9 cellular contexts compared by ENCODE assay signal in the genomic region with DNA sequence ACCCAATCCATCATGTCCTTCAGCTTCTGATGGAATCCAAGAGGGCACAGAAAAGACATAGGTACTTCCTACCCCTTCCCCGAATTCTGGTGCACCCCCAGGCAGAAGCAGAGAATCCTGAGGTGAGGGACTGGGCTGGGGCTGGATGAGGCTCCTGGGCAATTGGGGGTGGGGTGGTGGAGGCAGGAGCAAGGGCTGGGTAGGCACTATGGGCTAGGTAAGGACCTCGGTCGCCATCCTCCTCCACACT. TPM values are rescaled to one million over a fixed set of nuclear protein-coding genes. Genes with fewer than 3 reads are reported as not detected.
A peak's percentile ranks its signal among the peaks of the same experiment; 100 is the strongest.
DNase-seq lines count a peak whose midpoint lies in the region; ATAC-seq lines count a peak whose summit lies in the region.
"Had no signal": no experiment of that assay in that cellular context is flagged by ENCODE, and none has a peak within 500 bp of the region (broad histone marks: within the 10 kb centered on the region; RNA-seq: fewer than 3 reads in every experiment).

No MANE protein-coding gene starts in this region.

- H4K5ac ChIP-seq in mesendoderm (ENCODE audit: low read length) = no peak overlapping the region

- no CpG with 5 or more reads among the region's 3 CpGs for WGBS in mesendoderm (ENCODE audit: extremely low coverage, insufficient coverage, low lambda C conversion rate)

- H3K36me3 ChIP-seq in mesendoderm (ENCODE audit: control insufficient read depth, insufficient read depth, low read length) = no peaks in the 10 kb centered on the region

- H3K27ac ChIP-seq in mesendoderm (ENCODE audit: low read depth, low read length) = peak overlapping the region; percentile 1

- ATAC-seq in stimulated activated naive CD8-positive, alpha-beta T cell treated with anti-CD3 and anti-CD28 coated beads, Interleukin-15, Interleukin-2, amounts not matched to agents 100 U/mL and 50 U/mL, for 24 hours = no peak
- no peak for ATAC-seq in HG03457 (IDR thresholded peaks at IDR 0.05; ENCODE audit: unreplicated experiment)

- peak overlapping the region; percentile 77 for H3K9ac ChIP-seq in mesendoderm (ENCODE audit: low read length)

- H4K8ac ChIP-seq in mesendoderm (ENCODE audit: low read depth, low read length) = no peak overlapping the region

- no peak overlapping the region for H3K23ac ChIP-seq in mesendoderm (ENCODE audit: low read length)

- no peaks in the 10 kb centered on the region for H3K79me1 ChIP-seq in mesendoderm (ENCODE audit: low read length)

- peaks cover 6% of the 10 kb centered on the region for H3K9me3 Mint-ChIP-seq in stimulated activated naive CD8-positive, alpha-beta T cell treated with anti-CD3 and anti-CD28 coated beads, Interleukin-15, Interleukin-2, amounts not matched to agents 100 ng/mL and 50 ng/mL, for 24 hours
- H3K9me3 Mint-ChIP-seq in activated T-helper 2 cell treated with anti-CD3 and anti-CD28 coated beads, Interferon-gamma antibody, Interleukin-2, Interleukin-4, amounts not matched to agents 10 μg/mL and 5 μg/mL and 100 μg/mL, durations not matched to agents 14 hours and 24 hours and 36 hours = no peaks in the 10 kb centered on the region

- peaks cover 57% of the 10 kb centered on the region for H3K27me3 Mint-ChIP-seq in stimulated activated naive CD8-positive, alpha-beta T cell treated with anti-CD3 and anti-CD28 coated beads, Interleukin-15, Interleukin-2, amounts not matched to agents 100 ng/mL and 50 ng/mL, for 24 hours
- H3K27me3 Mint-ChIP-seq in activated T-helper 2 cell treated with anti-CD3 and anti-CD28 coated beads, Interferon-gamma antibody, Interleukin-2, Interleukin-4, amounts not matched to agents 10 μg/mL and 5 μg/mL and 100 μg/mL, durations not matched to agents 14 hours and 24 hours and 36 hours (ENCODE audit: low read depth) = peaks cover 10% of the 10 kb centered on the region

- no peak for DNase-seq in stimulated activated naive CD8-positive, alpha-beta T cell treated with anti-CD3 and anti-CD28 coated beads, Interleukin-15, Interleukin-2, amounts not matched to agents 100 U/mL and 50 U/mL, for 24 hours
- DNase-seq in activated T-helper 2 cell treated with anti-CD3 and anti-CD28 coated beads, Interferon-gamma antibody, Interleukin-2, Interleukin-4, amounts not matched to agents 10 μg/mL and 5 μg/mL and 100 μg/mL, durations not matched to agents 14 hours and 24 hours and 36 hours (ENCODE audit: low spot score) = no peak
- no peak for DNase-seq in mesendoderm
- no peak for DNase-seq in superior temporal gyrus (ENCODE audit: extremely low spot score)
- no peak for DNase-seq in NCI-H2227 (lab: John Stamatoyannopoulos, UW; ENCODE audit: unreplicated experiment)
- no peak for DNase-seq in T-helper 9 cell
- DNase-seq: NCI-H446 treated with DMSO at 0.1 percent for 48 hours had no signal

- no peak overlapping the region for H2AK5ac ChIP-seq in mesendoderm (ENCODE audit: low read length)

- H3K36me3 Mint-ChIP-seq in stimulated activated naive CD8-positive, alpha-beta T cell treated with anti-CD3 and anti-CD28 coated beads, Interleukin-15, Interleukin-2, amounts not matched to agents 100 ng/mL and 50 ng/mL, for 24 hours (ENCODE audit: low read depth) = peaks cover 16% of the 10 kb centered on the region
- peaks cover 14% of the 10 kb centered on the region for H3K36me3 Mint-ChIP-seq in activated T-helper 2 cell treated with anti-CD3 and anti-CD28 coated beads, Interferon-gamma antibody, Interleukin-2, Interleukin-4, amounts not matched to agents 10 μg/mL and 5 μg/mL and 100 μg/mL, durations not matched to agents 14 hours and 24 hours and 36 hours (ENCODE audit: low read depth)

- peak overlapping the region; percentile 73 for H3K4me3 Mint-ChIP-seq in stimulated activated naive CD8-positive, alpha-beta T cell treated with anti-CD3 and anti-CD28 coated beads, Interleukin-15, Interleukin-2, amounts not matched to agents 100 ng/mL and 50 ng/mL, for 24 hours
- H3K4me3 Mint-ChIP-seq in activated T-helper 2 cell treated with anti-CD3 and anti-CD28 coated beads, Interferon-gamma antibody, Interleukin-2, Interleukin-4, amounts not matched to agents 10 μg/mL and 5 μg/mL and 100 μg/mL, durations not matched to agents 14 hours and 24 hours and 36 hours (ENCODE audit: low read depth) = peak overlapping the region; percentile 83

- H3K4ac ChIP-seq in mesendoderm (ENCODE audit: low read depth, low read length) = no peak overlapping the region

- H3K4me2 ChIP-seq in mesendoderm (ENCODE audit: low read length) = peak overlapping the region; percentile 94

- no peak overlapping the region for H3K4me3 ChIP-seq in mesendoderm (ENCODE audit: low read length)

- H2BK120ac ChIP-seq in mesendoderm (ENCODE audit: low read depth, low read length) = no peak overlapping the region

- no peak overlapping the region for H2BK15ac ChIP-seq in mesendoderm (replicated peaks; ENCODE audit: low read depth)

- H3K27me3 ChIP-seq in mesendoderm (ENCODE audit: insufficient read depth, low read length, poor library complexity) = peaks cover 10% of the 10 kb centered on the region

- H3K27ac Mint-ChIP-seq in stimulated activated naive CD8-positive, alpha-beta T cell treated with anti-CD3 and anti-CD28 coated beads, Interleukin-15, Interleukin-2, amounts not matched to agents 100 ng/mL and 50 ng/mL, for 24 hours = no peak overlapping the region
- H3K27ac Mint-ChIP-seq in activated T-helper 2 cell treated with anti-CD3 and anti-CD28 coated beads, Interferon-gamma antibody, Interleukin-2, Interleukin-4, amounts not matched to agents 10 μg/mL and 5 μg/mL and 100 μg/mL, durations not matched to agents 14 hours and 24 hours and 36 hours = peak overlapping the region; percentile 88

- H3K18ac ChIP-seq in mesendoderm (ENCODE audit: low read length) = peak overlapping the region; percentile 10

- no peaks in the 10 kb centered on the region for H3K79me2 ChIP-seq in mesendoderm (ENCODE audit: control insufficient read depth, insufficient read depth, low read length)

- peaks cover 4% of the 10 kb centered on the region for H3K4me1 ChIP-seq in mesendoderm (ENCODE audit: control insufficient read depth, low read depth, low read length)

- peaks cover 71% of the 10 kb centered on the region for H3K4me1 Mint-ChIP-seq in stimulated activated naive CD8-positive, alpha-beta T cell treated with anti-CD3 and anti-CD28 coated beads, Interleukin-15, Interleukin-2, amounts not matched to agents 100 ng/mL and 50 ng/mL, for 24 hours (ENCODE audit: low read depth)
- peaks cover 57% of the 10 kb centered on the region for H3K4me1 Mint-ChIP-seq in activated T-helper 2 cell treated with anti-CD3 and anti-CD28 coated beads, Interferon-gamma antibody, Interleukin-2, Interleukin-4, amounts not matched to agents 10 μg/mL and 5 μg/mL and 100 μg/mL, durations not matched to agents 14 hours and 24 hours and 36 hours (ENCODE audit: low read depth)

- intact Hi-C loops in activated T-helper 2 cell treated with anti-CD3 and anti-CD28 coated beads, Interferon-gamma antibody, Interleukin-2, Interleukin-4, amounts not matched to agents 10 μg/mL and 5 μg/mL and 100 μg/mL, durations not matched to agents 14 hours and 24 hours and 36 hours (cut with micrococcal nuclease) = loop anchor here (5.0 kb wide), 1 partner anchor 45 kb away; a partner anchor contains a TSS

- no peak overlapping the region for H2BK5ac ChIP-seq in mesendoderm (ENCODE audit: low read length)

- H3K56ac ChIP-seq in mesendoderm (ENCODE audit: low read length) = peak overlapping the region; percentile 93

RNA-seq across cellular contexts. Expression of a gene that starts 2.8 kb away (rescaled TPM):
- total RNA-seq in activated T-helper 2 cell treated with anti-CD3 and anti-CD28 coated beads, Interferon-gamma antibody, Interleukin-2, Interleukin-4, amounts not matched to agents 10 μg/mL and 5 μg/mL and 100 μg/mL, durations not matched to agents 14 hours and 24 hours and 36 hours = 17.6 and 19.2 TPM in 2 replicates
- polyA plus RNA-seq in mesendoderm (2013, experiment 1 of 2) = 3.7 TPM
- polyA plus RNA-seq in mesendoderm (2013, experiment 2 of 2) = 3.2 TPM

RNA-seq across cellular contexts. Expression of a gene that starts 33.5 kb away (rescaled TPM):
- 5.1 and 5.5 TPM in 2 replicates for total RNA-seq in activated T-helper 2 cell treated with anti-CD3 and anti-CD28 coated beads, Interferon-gamma antibody, Interleukin-2, Interleukin-4, amounts not matched to agents 10 μg/mL and 5 μg/mL and 100 μg/mL, durations not matched to agents 14 hours and 24 hours and 36 hours
- 0.17 TPM for polyA plus RNA-seq in mesendoderm (2013, experiment 1 of 2)
- 0.10 TPM for polyA plus RNA-seq in mesendoderm (2013, experiment 2 of 2)

RNA-seq across cellular contexts. Expression of a gene that starts 44.3 kb away (rescaled TPM):
- total RNA-seq in activated T-helper 2 cell treated with anti-CD3 and anti-CD28 coated beads, Interferon-gamma antibody, Interleukin-2, Interleukin-4, amounts not matched to agents 10 μg/mL and 5 μg/mL and 100 μg/mL, durations not matched to agents 14 hours and 24 hours and 36 hours = 76.1 and 79.9 TPM in 2 replicates
- 19.2 TPM for polyA plus RNA-seq in mesendoderm (2013, experiment 1 of 2)
- polyA plus RNA-seq in mesendoderm (2013, experiment 2 of 2) = 19.3 TPM

RNA-seq across cellular contexts. Expression of a gene that starts 52.2 kb away (rescaled TPM):
- 153 and 162 TPM in 2 replicates for total RNA-seq in activated T-helper 2 cell treated with anti-CD3 and anti-CD28 coated beads, Interferon-gamma antibody, Interleukin-2, Interleukin-4, amounts not matched to agents 10 μg/mL and 5 μg/mL and 100 μg/mL, durations not matched to agents 14 hours and 24 hours and 36 hours
- 57.2 TPM for polyA plus RNA-seq in mesendoderm (2013, experiment 1 of 2)
- polyA plus RNA-seq in mesendoderm (2013, experiment 2 of 2) = 57.3 TPM
